8 cellular contexts compared by ENCODE assay signal in the genomic region with DNA sequence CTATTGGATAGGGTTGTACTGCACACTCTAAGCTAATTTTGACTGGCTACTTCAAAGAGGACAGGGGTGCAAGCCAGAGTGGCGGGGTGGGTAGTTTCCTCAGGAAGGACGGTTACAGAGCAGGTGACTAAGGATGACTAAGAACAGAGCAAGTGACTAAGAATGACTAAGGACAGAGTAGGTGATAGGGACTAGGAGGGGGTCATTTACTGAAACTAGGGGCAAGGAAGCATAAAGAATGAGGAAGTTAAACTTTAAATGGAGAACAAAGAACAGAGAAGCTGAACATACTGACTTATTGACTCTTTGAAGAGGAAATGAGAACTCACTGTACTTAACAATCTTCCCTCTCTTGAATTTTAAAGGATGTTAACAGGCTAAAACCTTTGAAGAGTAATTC.
DNase-seq lines count a peak whose midpoint lies in the region; ATAC-seq, FAIRE-seq and TF ChIP-seq lines count a peak whose summit lies in the region.
"Not testable (repeated sequence)": the region's sequence is repeated elsewhere in the genome, so short reads cannot be mapped to it uniquely, and the experiment has no call there.

No MANE protein-coding gene starts in this region.

- H3K27ac Mint-ChIP-seq in naive B cell = not testable (repeated sequence)

- H3K9ac ChIP-seq in K562 (ENCODE audit: insufficient read depth in 1 of 2, low read depth in 2 of 2, low read length in 2 of 2) = not testable (repeated sequence)

- H3K4me1 Mint-ChIP-seq in naive B cell = not testable (repeated sequence)

- ATAC-seq in GM18499 (IDR thresholded peaks at IDR 0.05; ENCODE audit: insufficient read depth, unreplicated experiment) (peak; percentile 60), GM21825 (IDR thresholded peaks at IDR 0.05; ENCODE audit: unreplicated experiment) (peak; percentile 52), naive B cell (ENCODE audit: low read depth in 2 of 2) (peak; percentile 70 to 74)
- not testable (repeated sequence) for ATAC-seq in K562

- CTCF ChIA-PET in K562 (lab: Yijun Ruan, JAX; ENCODE audit: low intra/inter-chr PET ratio) = not testable (repeated sequence)

- peak; percentile 1 for DNase-seq in ACHN
- peak; percentile 49 for DNase-seq in KBM-7
- DNase-seq in RCC 7860 (ENCODE audit: low spot score) = peak; percentile 80
- DNase-seq in K562 (ENCODE audit: extremely low read depth in 1 of 4, low spot score in 3 of 4) = peak in 1 of 4 experiments; percentile 0
- DNase-seq in globus pallidus (ENCODE audit: low spot score) = peak; percentile 1
- peak; percentile 66 for DNase-seq in naive B cell

- not testable (repeated sequence) for BruUV-seq in K562 (replicated peaks; lab: Mats Ljungman, UMichigan)

- not testable (repeated sequence) for H3K4me1 ChIP-seq in K562 (replicated peaks in 1 of 2; ENCODE audit: control insufficient read depth in 2 of 2, insufficient read depth in 2 of 2, low read length in 2 of 2)

- no CpG with 5 or more reads among the region's 2 CpGs for WGBS in K562 (ENCODE audit: insufficient coverage, low coverage, missing lambda C conversion rate)

- H3K27ac ChIP-seq in K562 (ENCODE audit: extremely low read depth, low read depth, low read length) = not testable (repeated sequence)

- not testable (repeated sequence) for H3K27me3 Mint-ChIP-seq in naive B cell

- peak; percentile 98 for FAIRE-seq in RCC 7860 (lab: Jason Lieb, UNC)
- not testable (repeated sequence) for FAIRE-seq in K562 (lab: Jason Lieb, UNC)

- not testable (repeated sequence) for H3K4me3 Mint-ChIP-seq in naive B cell

- not testable (repeated sequence) for H3K9me3 ChIP-seq in K562 (replicated peaks; ENCODE audit: control insufficient read depth, insufficient read depth, low read depth, low read length)

- H3K4me2 ChIP-seq in K562 (ENCODE audit: insufficient read depth, low read length) = not testable (repeated sequence)

- TF ChIP-seq EP300 in K562 (IDR thresholded peaks at IDR 0.05; ENCODE audit: low read length) = not testable (repeated sequence)

- not testable (repeated sequence) for TF ChIP-seq POLR2A in K562 (conservative IDR thresholded peaks at IDR 0.05)

- H3K36me3 Mint-ChIP-seq in naive B cell = not testable (repeated sequence)

- not testable (repeated sequence) for H3K36me3 ChIP-seq in K562 (ENCODE audit: control insufficient read depth, insufficient read depth, low read length)

- H3K27me3 ChIP-seq in K562 (ENCODE audit: control insufficient read depth in 2 of 2, insufficient read depth in 2 of 2, low read length in 2 of 2) = not testable (repeated sequence)

- not testable (repeated sequence) for H3K9me1 ChIP-seq in K562 (ENCODE audit: control insufficient read depth, insufficient read depth, low read length)

- not testable (repeated sequence) for TF ChIP-seq CTCF in K562 (IDR thresholded peaks at IDR 0.05 in 2 of 3, conservative IDR thresholded peaks at IDR 0.05 in 1 of 3; ENCODE audit: insufficient read depth in 2 of 3, low read depth in 1 of 3, low read length in 3 of 3)

- H4K20me1 ChIP-seq in K562 (replicated peaks; ENCODE audit: control insufficient read depth, insufficient read depth, low read length) = not testable (repeated sequence)

- intact Hi-C loops in K562 (cut with micrococcal nuclease) = not testable (repeated sequence)

- POLR2A ChIA-PET in K562 (lab: Yijun Ruan, JAX) = not testable (repeated sequence)

- not testable (repeated sequence) for H3K79me2 ChIP-seq in K562 (ENCODE audit: control insufficient read depth, insufficient read depth, low read length)

- not testable (repeated sequence) for H3K9me3 Mint-ChIP-seq in naive B cell

- H2AFZ ChIP-seq in K562 (ENCODE audit: low read depth, low read length) = not testable (repeated sequence)

- not testable (repeated sequence) for TF ChIP-seq RAD21 in K562 (CRISPR knock-in tag; conservative IDR thresholded peaks at IDR 0.05 in 1 of 2, IDR thresholded peaks at IDR 0.05 in 1 of 2)

- in situ Hi-C loops in ACHN (cut with HindIII; ENCODE audit: low pct_ligation_motif_present, low pct_unique_long_range_greater_than_20kb, low sequenced_read_pairs); KBM-7 (cut with MboI; ENCODE audit: low pct_unique_long_range_greater_than_20kb, low sequenced_read_pairs); K562 (cut with MboI): not testable (repeated sequence)

- not testable (repeated sequence) for H3K4me3 ChIP-seq in K562

TF ChIP-seq in K562, 482 proteins besides CTCF, POLR2A, EP300 and RAD21:
- 0 out of 2 replicates have a peak, but pooled peaks have one; percentile 3 for TF ChIP-seq NFE2 (IDR thresholded peaks at IDR 0.05; ENCODE audit: low read depth)
- peak; percentile 59; the same call in 1 of the 2 replicates for TF ChIP-seq FOSL1 (tag; conservative IDR thresholded peaks at IDR 0.05)
